21 cellular contexts compared by ENCODE assay signal in genomic region chr1:39927538-39927937, GRCh38. TPM values are rescaled to one million over a fixed set of nuclear protein-coding genes. Genes with fewer than 3 reads are reported as not detected.
A peak's percentile ranks its signal among the peaks of the same experiment; 100 is the strongest.
DNase-seq lines count a peak whose midpoint lies in the region; ATAC-seq and TF ChIP-seq lines count a peak whose summit lies in the region.
"Had no signal": no experiment of that assay in that cellular context is flagged by ENCODE, and none has a peak within 500 bp of the region (broad histone marks: within the 10 kb centered on the region; RNA-seq: fewer than 3 reads in every experiment).

No MANE protein-coding gene starts in this region.

- H3K9ac ChIP-seq in mesendoderm (ENCODE audit: low read length), result no peak overlapping the region

- no peak overlapping the region for H3K4me3 Mint-ChIP-seq in dendritic cell treated with granulocyte-macrophage colony-stimulating factor and Interleukin-4, amounts not matched to agents 40 ng/mL and 50 ng/mL, for 4 days
- H3K4me3 Mint-ChIP-seq: effector memory CD8-positive, alpha-beta T cell; stimulated activated naive B cell treated with anti-CD40 and anti-IgM and Interleukin-4, amounts not matched to agents 10 μg/mL and 1 μg/mL and 100 μg/mL, for 72 hours had no signal

- no peak overlapping the region for H2BK5ac ChIP-seq in mesendoderm (ENCODE audit: low read length)

- no peaks in the 10 kb centered on the region for H3K9me3 Mint-ChIP-seq in dendritic cell treated with granulocyte-macrophage colony-stimulating factor and Interleukin-4, amounts not matched to agents 40 ng/mL and 50 ng/mL, for 4 days
- H3K9me3 Mint-ChIP-seq: effector memory CD8-positive, alpha-beta T cell; stimulated activated naive B cell treated with anti-CD40 and anti-IgM and Interleukin-4, amounts not matched to agents 10 μg/mL and 1 μg/mL and 100 μg/mL, for 72 hours had no signal

- peak in 2 of 3 donors; percentile 75 to 79 for DNase-seq in Peyer's patch
- DNase-seq in left lobe of liver (ENCODE audit: low spot score), result peak; percentile 96
- DNase-seq in suprapubic skin (ENCODE audit: low spot score in 2 of 2), result no peak
- DNase-seq in mesendoderm, result no peak
- DNase-seq in stimulated activated CD4-positive, alpha-beta T cell treated with anti-CD3 and anti-CD28 coated beads, Interleukin-15, amount 100 ng/mL, for 24 hours, result no peak
- DNase-seq in midbrain (lab: John Stamatoyannopoulos, UW), result no peak
- DNase-seq: activated CD4-positive, alpha-beta T cell treated with anti-CD3 and anti-CD28 coated beads, Interleukin-2, amount 50 U/mL, for 4 hours; activated naive CD4-positive, alpha-beta T cell; AML-193; anterior cingulate cortex; effector memory CD8-positive, alpha-beta T cell; kidney glomerular epithelial cell; NCI-H187 treated with DMSO at 0.1 percent for 48 hours; occipital lobe; stimulated activated naive B cell treated with anti-CD40 and anti-IgM and Interleukin-4, amounts not matched to agents 10 μg/mL and 1 μg/mL and 100 μg/mL, for 72 hours; SW 1271 had no signal

- TF ChIP-seq POLR2A in Peyer's patch (IDR thresholded peaks at IDR 0.05) (peak in 1 of 2 donors; percentile 47), suprapubic skin (IDR thresholded peaks at IDR 0.05) (no peak)

- ATAC-seq in left lobe of liver (peak; percentile 58), HG03025 (IDR thresholded peaks at IDR 0.05; ENCODE audit: low FRiP score, unreplicated experiment) (no peak)
- ATAC-seq: effector memory CD8-positive, alpha-beta T cell; HCT116; stimulated activated naive B cell treated with anti-CD40 and anti-IgM and Interleukin-4, amounts not matched to agents 10 μg/mL and 1 μg/mL and 100 μg/mL, for 72 hours had no signal

- H4K8ac ChIP-seq in mesendoderm (ENCODE audit: low read depth, low read length), result no peak overlapping the region

- no peak overlapping the region for H2BK120ac ChIP-seq in mesendoderm (ENCODE audit: low read depth, low read length)

- H3K27me3 ChIP-seq in Peyer's patch (no peaks in the 10 kb centered on the region), suprapubic skin (no peaks in the 10 kb centered on the region), mesendoderm (ENCODE audit: insufficient read depth, low read length, poor library complexity) (no peaks in the 10 kb centered on the region)

- H2BK15ac ChIP-seq in mesendoderm (replicated peaks; ENCODE audit: low read depth), result no peak overlapping the region

- no peak overlapping the region for H3K56ac ChIP-seq in mesendoderm (ENCODE audit: low read length)

- H3K36me3 ChIP-seq in Peyer's patch (no peaks in the 10 kb centered on the region), suprapubic skin (no peaks in the 10 kb centered on the region), mesendoderm (ENCODE audit: control insufficient read depth, insufficient read depth, low read length) (no peaks in the 10 kb centered on the region)
- H3K36me3 ChIP-seq: tibial nerve had no signal

- no peak overlapping the region for H3K18ac ChIP-seq in mesendoderm (ENCODE audit: low read length)

- H3K27ac ChIP-seq in Peyer's patch (peak overlapping the region in 3 of 4 donors; percentile 55 to 92 (median 79)), suprapubic skin (peak overlapping the region; percentile 36), mesendoderm (ENCODE audit: low read depth, low read length) (no peak overlapping the region)
- H3K27ac ChIP-seq: HL-60 had no signal

- H3K4me3 ChIP-seq in Peyer's patch (no peak overlapping the region), suprapubic skin (no peak overlapping the region), mesendoderm (ENCODE audit: low read length) (no peak overlapping the region)
- H3K4me3 ChIP-seq: tibial nerve had no signal

- WGBS in suprapubic skin, result 10% methylated on average over 3 of the region's 3 CpGs
- WGBS in mesendoderm (ENCODE audit: extremely low coverage, insufficient coverage, low lambda C conversion rate), result no CpG with 5 or more reads among the region's 3 CpGs

- H3K4ac ChIP-seq in mesendoderm (ENCODE audit: low read depth, low read length), result no peak overlapping the region

- no peaks in the 10 kb centered on the region for H3K79me2 ChIP-seq in mesendoderm (ENCODE audit: control insufficient read depth, insufficient read depth, low read length)

- peaks cover 5% of the 10 kb centered on the region for H3K27me3 Mint-ChIP-seq in dendritic cell treated with granulocyte-macrophage colony-stimulating factor and Interleukin-4, amounts not matched to agents 40 ng/mL and 50 ng/mL, for 4 days

- TF ChIP-seq CTCF in Peyer's patch (IDR thresholded peaks at IDR 0.05) (no peak), suprapubic skin (IDR thresholded peaks at IDR 0.05) (no peak)

- H3K4me1 ChIP-seq in Peyer's patch (peaks cover 0 to 25% (median 4%) of the 10 kb centered on the region in 4 donors), suprapubic skin (peaks cover 25% of the 10 kb centered on the region), mesendoderm (ENCODE audit: control insufficient read depth, low read depth, low read length) (no peaks in the 10 kb centered on the region)

- intact Hi-C loops in dendritic cell treated with granulocyte-macrophage colony-stimulating factor and Interleukin-4, amounts not matched to agents 40 ng/mL and 50 ng/mL, for 4 days (cut with micrococcal nuclease), result no loop called here

- no peak for TF ChIP-seq EP300 in suprapubic skin (IDR thresholded peaks at IDR 0.05)

- H2AK5ac ChIP-seq in mesendoderm (ENCODE audit: low read length), result no peak overlapping the region

- no peak overlapping the region for H3K23ac ChIP-seq in mesendoderm (ENCODE audit: low read length)

- no peaks in the 10 kb centered on the region for H3K9me3 ChIP-seq in Peyer's patch
- no peaks in the 10 kb centered on the region for H3K9me3 ChIP-seq in suprapubic skin
- H3K9me3 ChIP-seq: tibial nerve had no signal

- no peaks in the 10 kb centered on the region for H3K79me1 ChIP-seq in mesendoderm (ENCODE audit: low read length)

- no peaks in the 10 kb centered on the region for H3K36me3 Mint-ChIP-seq in dendritic cell treated with granulocyte-macrophage colony-stimulating factor and Interleukin-4, amounts not matched to agents 40 ng/mL and 50 ng/mL, for 4 days (ENCODE audit: low read depth)
- H3K36me3 Mint-ChIP-seq: stimulated activated naive B cell treated with anti-CD40 and anti-IgM and Interleukin-4, amounts not matched to agents 10 μg/mL and 1 μg/mL and 100 μg/mL, for 72 hours had no signal

- H3K4me1 Mint-ChIP-seq in dendritic cell treated with granulocyte-macrophage colony-stimulating factor and Interleukin-4, amounts not matched to agents 40 ng/mL and 50 ng/mL, for 4 days (ENCODE audit: low read depth), result peaks cover 59% of the 10 kb centered on the region

- H3K4me2 ChIP-seq in mesendoderm (ENCODE audit: low read length), result no peak overlapping the region

- H4K5ac ChIP-seq in mesendoderm (ENCODE audit: low read length), result no peak overlapping the region

- peak overlapping the region; percentile 30 for H3K27ac Mint-ChIP-seq in dendritic cell treated with granulocyte-macrophage colony-stimulating factor and Interleukin-4, amounts not matched to agents 40 ng/mL and 50 ng/mL, for 4 days
- H3K27ac Mint-ChIP-seq: effector memory CD8-positive, alpha-beta T cell; stimulated activated naive B cell treated with anti-CD40 and anti-IgM and Interleukin-4, amounts not matched to agents 10 μg/mL and 1 μg/mL and 100 μg/mL, for 72 hours had no signal

RNA-seq across cellular contexts. Expression of gene MYCL, which starts 25.8 kb away (rescaled TPM):
- 10 to 100 TPM in 3 of 4 donors, 1 to 10 TPM in 1; 9.9 to 28.4 (median 14.0) TPM for total RNA-seq in Peyer's patch
- total RNA-seq in left lobe of liver, result 14.7 TPM
- 100 to 1,000 TPM in 2 of 4 donors, 10 to 100 TPM in 2; 62.7 to 131 (median 95.1) TPM for total RNA-seq in suprapubic skin
- polyA plus RNA-seq in mesendoderm (2013, experiment 1 of 2), result 15.3 TPM
- polyA plus RNA-seq in mesendoderm (2013, experiment 2 of 2), result 15.0 TPM

RNA-seq across cellular contexts. Expression of gene MFSD2A, which starts 27.4 kb away (rescaled TPM):
- total RNA-seq in Peyer's patch (100 to 1,000 TPM in 2 of 4 donors, 10 to 100 TPM in 1, 1 to 10 TPM in 1; 6.6 to 239 (median 132) TPM), left lobe of liver (108 TPM), suprapubic skin (100 to 1,000 TPM; 169 to 416 (median 303) TPM)
- 13.6 TPM for polyA plus RNA-seq in mesendoderm (2013, experiment 1 of 2)
- polyA plus RNA-seq in mesendoderm (2013, experiment 2 of 2), result 14.1 TPM

RNA-seq across cellular contexts. Expression of gene TRIT1, which starts 44.2 kb away (rescaled TPM):
- 10 to 100 TPM; 13.7 to 52.0 (median 18.1) TPM for total RNA-seq in Peyer's patch
- 5.5 TPM for total RNA-seq in left lobe of liver
- 10 to 100 TPM; 14.1 to 50.7 (median 31.2) TPM for total RNA-seq in suprapubic skin
- 27.2 TPM for polyA plus RNA-seq in mesendoderm (2013, experiment 1 of 2)
- polyA plus RNA-seq in mesendoderm (2013, experiment 2 of 2), result 29.5 TPM

Comparison
In these comparisons a context has a peak if more than half of its experiments do, and no peak if none do; other contexts are left out.
1. DNase-seq: peak in Peyer's patch (2 of 3) and left lobe of liver (single experiment); none in suprapubic skin (0 of 2), mesendoderm (single experiment), stimulated activated CD4-positive, alpha-beta T cell treated with anti-CD3 and anti-CD28 coated beads, Interleukin-15, amount 100 ng/mL, for 24 hours (single experiment) and midbrain (single experiment).